Comparison of ENCODE assay signal across 14 cellular contexts in the genomic region with DNA sequence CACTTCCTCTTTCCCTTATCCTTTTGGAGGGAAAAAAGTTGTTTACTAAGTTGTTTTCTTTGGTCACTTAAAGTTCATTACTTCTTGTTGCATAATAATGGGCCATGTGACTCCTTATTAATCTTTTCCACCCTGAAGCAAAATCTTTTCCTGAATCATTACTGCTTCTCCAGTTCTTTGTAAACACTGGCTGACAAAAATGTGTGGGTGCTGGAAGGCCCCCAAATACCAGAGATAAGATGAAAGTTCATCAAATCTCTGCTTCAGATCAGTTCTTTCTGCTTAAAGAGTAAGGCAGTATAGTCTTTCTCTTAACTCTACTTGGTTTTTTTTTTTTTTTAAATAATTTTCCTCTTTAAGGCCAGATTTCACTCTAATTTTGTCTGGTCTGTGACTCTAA.
A peak's percentile ranks its signal among the peaks of the same experiment; 100 is the strongest.
DNase-seq lines count a peak whose midpoint lies in the region; ATAC-seq, FAIRE-seq and TF ChIP-seq lines count a peak whose summit lies in the region.
"Had no signal": no experiment of that assay in that cellular context is flagged by ENCODE, and none has a peak within 500 bp of the region (broad histone marks: within the 10 kb centered on the region; RNA-seq: fewer than 3 reads in every experiment).

No MANE protein-coding gene starts in this region.

- no peak for FAIRE-seq in bronchial epithelial cell (lab: Jason Lieb, UNC)

- intact Hi-C loops in sciatic nerve (cut with DNase I), result no loop called here

- no peak for TF ChIP-seq CTCF in bronchial epithelial cell (IDR thresholded peaks at IDR 0.05; ENCODE audit: insufficient read depth, low read length, severe bottlenecking)

- no peaks in the 10 kb centered on the region for H3K27me3 ChIP-seq in bronchial epithelial cell (ENCODE audit: control insufficient read depth, insufficient read depth, low read length)

- ATAC-seq in sciatic nerve (peak; percentile 44), HG02840 (IDR thresholded peaks at IDR 0.05; ENCODE audit: low FRiP score, unreplicated experiment) (no peak), GM18868 (IDR thresholded peaks at IDR 0.05; ENCODE audit: unreplicated experiment) (no peak)

- peak; percentile 0 for DNase-seq in EH (ENCODE audit: low read depth)
- peak; percentile 7 for DNase-seq in bronchial epithelial cell (ENCODE audit: low read depth)
- peak; percentile 0 for DNase-seq in fibroblast of peridontal ligament (ENCODE audit: extremely low read depth)
- DNase-seq in sciatic nerve (ENCODE audit: low spot score), result no peak
- DNase-seq in effector CD8-positive, alpha-beta T cell (lab: John Stamatoyannopoulos, UW), result no peak
- DNase-seq: 8988T; ACHN; CD4-positive, CD25-positive, alpha-beta regulatory T cell; DMS53; HCEC 1CT; HFFc6 had no signal

- H3K36me3 ChIP-seq in bronchial epithelial cell (ENCODE audit: control insufficient read depth, insufficient read depth, low read length), result no peaks in the 10 kb centered on the region
- H3K36me3 ChIP-seq: BLaER1 treated with 17β-estradiol and CSF1 and Interleukin-3, amounts not matched to agents 10 nM and 100 nM had no signal

- no peak overlapping the region for H3K4me3 ChIP-seq in bronchial epithelial cell (ENCODE audit: low read depth, low read length)
- H3K4me3 ChIP-seq: BLaER1 treated with 17β-estradiol and CSF1 and Interleukin-3, amounts not matched to agents 10 nM and 100 nM had no signal

Comparison
In these comparisons a context has a peak if more than half of its experiments do, and no peak if none do; other contexts are left out.
1. DNase-seq: peak in EH (single experiment), bronchial epithelial cell (single experiment) and fibroblast of peridontal ligament (single experiment); none in sciatic nerve (single experiment) and effector CD8-positive, alpha-beta T cell (single experiment).